ENCODE assay signal across 2 cellular contexts in the genomic region with DNA sequence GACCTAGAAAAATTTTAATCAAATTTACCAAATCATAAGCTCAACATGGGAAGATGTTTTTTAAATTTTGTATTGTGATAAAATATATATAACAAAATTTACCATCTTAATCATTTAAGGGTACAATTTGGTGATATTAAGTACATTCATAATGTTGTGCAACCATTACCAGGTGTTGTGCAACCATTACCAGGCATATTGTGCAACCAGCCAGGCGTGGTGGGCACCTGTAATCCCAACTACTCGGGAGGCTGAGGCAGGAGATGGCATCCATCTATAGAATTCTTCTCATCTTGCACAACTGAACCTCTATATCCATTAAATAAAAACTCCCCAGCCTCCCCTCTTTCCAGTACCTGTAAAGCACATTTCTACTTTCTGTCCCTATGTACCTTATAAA.
A peak's percentile ranks its signal among the peaks of the same experiment; 100 is the strongest.
TF ChIP-seq lines count a peak whose summit lies in the region.

No MANE protein-coding gene starts in this region.

TF ChIP-seq in HepG2, 621 proteins besides CTCF, POLR2A, EP300 and RAD21:
- no peak for TF ChIP-seq ZNF501 (CRISPR knock-in tag; IDR thresholded peaks at IDR 0.05)
- no peak for TF ChIP-seq SAP130 (CRISPR knock-in tag; IDR thresholded peaks at IDR 0.05; ENCODE audit: low read depth)
- TF ChIP-seq, protein P1, sequence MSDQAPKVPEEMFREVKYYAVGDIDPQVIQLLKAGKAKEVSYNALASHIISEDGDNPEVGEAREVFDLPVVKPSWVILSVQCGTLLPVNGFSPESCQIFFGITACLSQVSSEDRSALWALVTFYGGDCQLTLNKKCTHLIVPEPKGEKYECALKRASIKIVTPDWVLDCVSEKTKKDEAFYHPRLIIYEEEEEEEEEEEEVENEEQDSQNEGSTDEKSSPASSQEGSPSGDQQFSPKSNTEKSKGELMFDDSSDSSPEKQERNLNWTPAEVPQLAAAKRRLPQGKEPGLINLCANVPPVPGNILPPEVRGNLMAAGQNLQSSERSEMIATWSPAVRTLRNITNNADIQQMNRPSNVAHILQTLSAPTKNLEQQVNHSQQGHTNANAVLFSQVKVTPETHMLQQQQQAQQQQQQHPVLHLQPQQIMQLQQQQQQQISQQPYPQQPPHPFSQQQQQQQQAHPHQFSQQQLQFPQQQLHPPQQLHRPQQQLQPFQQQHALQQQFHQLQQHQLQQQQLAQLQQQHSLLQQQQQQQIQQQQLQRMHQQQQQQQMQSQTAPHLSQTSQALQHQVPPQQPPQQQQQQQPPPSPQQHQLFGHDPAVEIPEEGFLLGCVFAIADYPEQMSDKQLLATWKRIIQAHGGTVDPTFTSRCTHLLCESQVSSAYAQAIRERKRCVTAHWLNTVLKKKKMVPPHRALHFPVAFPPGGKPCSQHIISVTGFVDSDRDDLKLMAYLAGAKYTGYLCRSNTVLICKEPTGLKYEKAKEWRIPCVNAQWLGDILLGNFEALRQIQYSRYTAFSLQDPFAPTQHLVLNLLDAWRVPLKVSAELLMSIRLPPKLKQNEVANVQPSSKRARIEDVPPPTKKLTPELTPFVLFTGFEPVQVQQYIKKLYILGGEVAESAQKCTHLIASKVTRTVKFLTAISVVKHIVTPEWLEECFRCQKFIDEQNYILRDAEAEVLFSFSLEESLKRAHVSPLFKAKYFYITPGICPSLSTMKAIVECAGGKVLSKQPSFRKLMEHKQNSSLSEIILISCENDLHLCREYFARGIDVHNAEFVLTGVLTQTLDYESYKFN (CRISPR knock-in tag; conservative IDR thresholded peaks at IDR 0.05): no peak
- no peak for TF ChIP-seq HNF4A (CRISPR knock-in tag; IDR thresholded peaks at IDR 0.05)
- TF ChIP-seq NR2F6 (IDR thresholded peaks at IDR 0.05): no peak
- no peak for TF ChIP-seq NR2F6 (CRISPR knock-in tag; IDR thresholded peaks at IDR 0.05)
- TF ChIP-seq MIXL1 (CRISPR knock-in tag; IDR thresholded peaks at IDR 0.05): no peak
- TF ChIP-seq, protein P2, sequence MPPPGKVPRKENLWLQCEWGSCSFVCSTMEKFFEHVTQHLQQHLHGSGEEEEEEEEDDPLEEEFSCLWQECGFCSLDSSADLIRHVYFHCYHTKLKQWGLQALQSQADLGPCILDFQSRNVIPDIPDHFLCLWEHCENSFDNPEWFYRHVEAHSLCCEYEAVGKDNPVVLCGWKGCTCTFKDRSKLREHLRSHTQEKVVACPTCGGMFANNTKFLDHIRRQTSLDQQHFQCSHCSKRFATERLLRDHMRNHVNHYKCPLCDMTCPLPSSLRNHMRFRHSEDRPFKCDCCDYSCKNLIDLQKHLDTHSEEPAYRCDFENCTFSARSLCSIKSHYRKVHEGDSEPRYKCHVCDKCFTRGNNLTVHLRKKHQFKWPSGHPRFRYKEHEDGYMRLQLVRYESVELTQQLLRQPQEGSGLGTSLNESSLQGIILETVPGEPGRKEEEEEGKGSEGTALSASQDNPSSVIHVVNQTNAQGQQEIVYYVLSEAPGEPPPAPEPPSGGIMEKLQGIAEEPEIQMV (CRISPR knock-in tag; IDR thresholded peaks at IDR 0.05; ENCODE audit: low read depth): no peak
- no peak for TF ChIP-seq KAT7 (CRISPR knock-in tag; IDR thresholded peaks at IDR 0.05; ENCODE audit: borderline replicate concordance)
- no peak for TF ChIP-seq ZBTB42 (CRISPR knock-in tag; IDR thresholded peaks at IDR 0.05)
- peak; percentile 43; the same call in 1 of the 2 replicates for TF ChIP-seq CEBPG (CRISPR knock-in tag; IDR thresholded peaks at IDR 0.05)
- no peak for TF ChIP-seq EHMT2 (IDR thresholded peaks at IDR 0.05; ENCODE audit: borderline replicate concordance, low read depth, low read length)
- TF ChIP-seq, protein P3, sequence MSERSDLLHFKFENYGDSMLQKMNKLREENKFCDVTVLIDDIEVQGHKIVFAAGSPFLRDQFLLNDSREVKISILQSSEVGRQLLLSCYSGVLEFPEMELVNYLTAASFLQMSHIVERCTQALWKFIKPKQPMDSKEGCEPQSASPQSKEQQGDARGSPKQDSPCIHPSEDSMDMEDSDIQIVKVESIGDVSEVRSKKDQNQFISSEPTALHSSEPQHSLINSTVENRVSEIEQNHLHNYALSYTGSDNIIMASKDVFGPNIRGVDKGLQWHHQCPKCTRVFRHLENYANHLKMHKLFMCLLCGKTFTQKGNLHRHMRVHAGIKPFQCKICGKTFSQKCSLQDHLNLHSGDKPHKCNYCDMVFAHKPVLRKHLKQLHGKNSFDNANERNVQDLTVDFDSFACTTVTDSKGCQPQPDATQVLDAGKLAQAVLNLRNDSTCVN (CRISPR knock-in tag; IDR thresholded peaks at IDR 0.05; ENCODE audit: borderline replicate concordance): no peak
- TF ChIP-seq, protein P4, sequence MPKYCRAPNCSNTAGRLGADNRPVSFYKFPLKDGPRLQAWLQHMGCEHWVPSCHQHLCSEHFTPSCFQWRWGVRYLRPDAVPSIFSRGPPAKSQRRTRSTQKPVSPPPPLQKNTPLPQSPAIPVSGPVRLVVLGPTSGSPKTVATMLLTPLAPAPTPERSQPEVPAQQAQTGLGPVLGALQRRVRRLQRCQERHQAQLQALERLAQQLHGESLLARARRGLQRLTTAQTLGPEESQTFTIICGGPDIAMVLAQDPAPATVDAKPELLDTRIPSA (CRISPR knock-in tag; IDR thresholded peaks at IDR 0.05; ENCODE audit: borderline replicate concordance): no peak
- peak; percentile 88 for TF ChIP-seq CEBPB (IDR thresholded peaks at IDR 0.05; ENCODE audit: borderline replicate concordance, low read depth, low read length)

TF ChIP-seq in IMR-90, 13 proteins besides CTCF, POLR2A, EP300 and RAD21:
- TF ChIP-seq CEBPB (IDR thresholded peaks at IDR 0.05; ENCODE audit: low read depth, low read length): peak; percentile 73
- TF ChIP-seq, protein P5, sequence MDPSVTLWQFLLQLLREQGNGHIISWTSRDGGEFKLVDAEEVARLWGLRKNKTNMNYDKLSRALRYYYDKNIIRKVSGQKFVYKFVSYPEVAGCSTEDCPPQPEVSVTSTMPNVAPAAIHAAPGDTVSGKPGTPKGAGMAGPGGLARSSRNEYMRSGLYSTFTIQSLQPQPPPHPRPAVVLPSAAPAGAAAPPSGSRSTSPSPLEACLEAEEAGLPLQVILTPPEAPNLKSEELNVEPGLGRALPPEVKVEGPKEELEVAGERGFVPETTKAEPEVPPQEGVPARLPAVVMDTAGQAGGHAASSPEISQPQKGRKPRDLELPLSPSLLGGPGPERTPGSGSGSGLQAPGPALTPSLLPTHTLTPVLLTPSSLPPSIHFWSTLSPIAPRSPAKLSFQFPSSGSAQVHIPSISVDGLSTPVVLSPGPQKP (IDR thresholded peaks at IDR 0.05; ENCODE audit: borderline replicate concordance, low read depth, low read length): no peak
